1 cellular context compared by ENCODE assay signal in the genomic region with DNA sequence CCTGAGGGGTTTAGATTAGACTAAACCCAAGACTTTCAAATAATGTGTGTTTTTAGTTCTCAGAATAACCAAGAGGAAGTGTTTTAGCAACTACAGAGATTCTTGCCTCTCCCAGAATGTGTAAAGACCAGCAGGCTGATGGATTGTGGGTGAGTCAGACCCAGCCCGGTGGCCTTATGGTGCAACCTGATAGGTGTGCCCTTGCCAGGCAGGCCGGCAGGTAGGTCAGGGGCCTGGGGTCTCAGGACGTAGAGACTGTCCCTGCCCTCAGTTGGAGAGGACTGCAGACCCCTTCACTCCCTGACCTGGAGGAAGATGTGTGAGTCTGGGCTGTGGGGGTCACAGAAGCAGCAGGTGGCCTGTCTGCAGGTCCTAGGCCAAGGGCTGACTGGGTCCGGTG.
TF ChIP-seq lines count a peak whose summit lies in the region.

No MANE protein-coding gene starts in this region.

TF ChIP-seq in HepG2, 621 proteins besides CTCF, POLR2A, EP300 and RAD21 (continued from another document):
- no peak for TF ChIP-seq SP5 (CRISPR knock-in tag; IDR thresholded peaks at IDR 0.05; ENCODE audit: borderline replicate concordance, low read depth)
